In the genomic region with DNA sequence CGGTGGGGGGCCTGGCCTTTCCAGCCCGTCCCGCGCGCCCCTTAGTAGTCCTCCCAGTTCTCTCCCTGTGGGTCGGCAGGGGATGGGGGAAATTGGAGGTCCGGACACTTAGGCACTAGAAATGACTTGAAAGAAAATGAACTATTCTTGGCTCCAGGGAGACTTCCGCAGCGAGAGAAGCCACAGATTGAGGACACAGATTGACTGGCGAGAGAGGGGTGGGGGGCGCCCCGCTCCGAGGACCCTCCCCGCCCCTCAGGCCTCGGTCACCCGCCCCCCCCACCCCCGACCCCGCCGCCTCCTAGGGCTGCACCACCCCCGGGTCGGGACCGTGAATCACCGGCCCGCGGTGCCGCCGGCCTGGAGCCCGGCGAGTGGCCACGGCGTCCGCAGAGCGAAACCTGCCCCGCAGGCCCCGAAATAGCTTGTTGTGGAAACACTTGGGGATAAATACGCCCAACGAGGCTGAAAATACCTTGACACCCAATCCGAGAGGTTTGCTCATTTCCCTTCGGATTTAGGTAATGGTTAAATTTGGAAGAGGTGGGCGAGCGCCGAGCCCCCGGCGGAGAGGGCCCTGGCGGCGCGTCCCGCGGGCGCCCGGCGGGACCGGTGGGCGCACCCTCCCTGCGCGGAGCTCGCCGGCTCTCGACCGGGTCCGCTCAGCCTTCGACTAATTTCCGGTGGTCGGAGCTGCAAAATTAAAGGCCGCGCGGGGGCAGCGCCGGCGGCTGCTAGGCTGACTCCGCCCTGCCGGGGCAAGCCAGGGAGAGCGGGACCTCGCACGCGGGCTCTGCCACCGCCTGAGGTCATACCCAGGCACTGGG, we compare ENCODE assay signal across 1 cellular context.
TF ChIP-seq lines count a peak whose summit lies in the region.

A gene (minus strand): TSS at position 675 of the 827 bp plus-strand sequence. CDS start 3,438 bp downstream, outside the sequence.

TF ChIP-seq in HepG2, 621 proteins besides CTCF, POLR2A, EP300 and RAD21 (continued from another document and continues in another):
- TF ChIP-seq, protein P1, sequence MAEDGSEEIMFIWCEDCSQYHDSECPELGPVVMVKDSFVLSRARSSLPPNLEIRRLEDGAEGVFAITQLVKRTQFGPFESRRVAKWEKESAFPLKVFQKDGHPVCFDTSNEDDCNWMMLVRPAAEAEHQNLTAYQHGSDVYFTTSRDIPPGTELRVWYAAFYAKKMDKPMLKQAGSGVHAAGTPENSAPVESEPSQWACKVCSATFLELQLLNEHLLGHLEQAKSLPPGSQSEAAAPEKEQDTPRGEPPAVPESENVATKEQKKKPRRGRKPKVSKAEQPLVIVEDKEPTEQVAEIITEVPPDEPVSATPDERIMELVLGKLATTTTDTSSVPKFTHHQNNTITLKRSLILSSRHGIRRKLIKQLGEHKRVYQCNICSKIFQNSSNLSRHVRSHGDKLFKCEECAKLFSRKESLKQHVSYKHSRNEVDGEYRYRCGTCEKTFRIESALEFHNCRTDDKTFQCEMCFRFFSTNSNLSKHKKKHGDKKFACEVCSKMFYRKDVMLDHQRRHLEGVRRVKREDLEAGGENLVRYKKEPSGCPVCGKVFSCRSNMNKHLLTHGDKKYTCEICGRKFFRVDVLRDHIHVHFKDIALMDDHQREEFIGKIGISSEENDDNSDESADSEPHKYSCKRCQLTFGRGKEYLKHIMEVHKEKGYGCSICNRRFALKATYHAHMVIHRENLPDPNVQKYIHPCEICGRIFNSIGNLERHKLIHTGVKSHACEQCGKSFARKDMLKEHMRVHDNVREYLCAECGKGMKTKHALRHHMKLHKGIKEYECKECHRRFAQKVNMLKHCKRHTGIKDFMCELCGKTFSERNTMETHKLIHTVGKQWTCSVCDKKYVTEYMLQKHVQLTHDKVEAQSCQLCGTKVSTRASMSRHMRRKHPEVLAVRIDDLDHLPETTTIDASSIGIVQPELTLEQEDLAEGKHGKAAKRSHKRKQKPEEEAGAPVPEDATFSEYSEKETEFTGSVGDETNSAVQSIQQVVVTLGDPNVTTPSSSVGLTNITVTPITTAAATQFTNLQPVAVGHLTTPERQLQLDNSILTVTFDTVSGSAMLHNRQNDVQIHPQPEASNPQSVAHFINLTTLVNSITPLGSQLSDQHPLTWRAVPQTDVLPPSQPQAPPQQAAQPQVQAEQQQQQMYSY (CRISPR knock-in tag; IDR thresholded peaks at IDR 0.05), result 0 out of 2 replicates have a peak, but pooled peaks have one; percentile 42
- no peak for TF ChIP-seq SP1 (IDR thresholded peaks at IDR 0.05)
- TF ChIP-seq SP1 (CRISPR knock-in tag; IDR thresholded peaks at IDR 0.05), result peak; percentile 37; the same call in 1 of the 2 replicates
- no peak for TF ChIP-seq ZNF562 (CRISPR knock-in tag; IDR thresholded peaks at IDR 0.05; ENCODE audit: borderline replicate concordance)
- 0 out of 2 replicates have a peak, but pooled peaks have one; percentile 22 for TF ChIP-seq ZNF160 (CRISPR knock-in tag; IDR thresholded peaks at IDR 0.05)
- TF ChIP-seq, protein P2, sequence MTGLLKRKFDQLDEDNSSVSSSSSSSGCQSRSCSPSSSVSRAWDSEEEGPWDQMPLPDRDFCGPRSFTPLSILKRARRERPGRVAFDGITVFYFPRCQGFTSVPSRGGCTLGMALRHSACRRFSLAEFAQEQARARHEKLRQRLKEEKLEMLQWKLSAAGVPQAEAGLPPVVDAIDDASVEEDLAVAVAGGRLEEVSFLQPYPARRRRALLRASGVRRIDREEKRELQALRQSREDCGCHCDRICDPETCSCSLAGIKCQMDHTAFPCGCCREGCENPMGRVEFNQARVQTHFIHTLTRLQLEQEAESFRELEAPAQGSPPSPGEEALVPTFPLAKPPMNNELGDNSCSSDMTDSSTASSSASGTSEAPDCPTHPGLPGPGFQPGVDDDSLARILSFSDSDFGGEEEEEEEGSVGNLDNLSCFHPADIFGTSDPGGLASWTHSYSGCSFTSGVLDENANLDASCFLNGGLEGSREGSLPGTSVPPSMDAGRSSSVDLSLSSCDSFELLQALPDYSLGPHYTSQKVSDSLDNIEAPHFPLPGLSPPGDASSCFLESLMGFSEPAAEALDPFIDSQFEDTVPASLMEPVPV (CRISPR knock-in tag; IDR thresholded peaks at IDR 0.05), result peak; percentile 78
- no peak for TF ChIP-seq ZKSCAN5 (CRISPR knock-in tag; IDR thresholded peaks at IDR 0.05)
- TF ChIP-seq HNRNPUL1 (IDR thresholded peaks at IDR 0.05; ENCODE audit: low read depth, low read length), result no peak
- TF ChIP-seq, protein P3, sequence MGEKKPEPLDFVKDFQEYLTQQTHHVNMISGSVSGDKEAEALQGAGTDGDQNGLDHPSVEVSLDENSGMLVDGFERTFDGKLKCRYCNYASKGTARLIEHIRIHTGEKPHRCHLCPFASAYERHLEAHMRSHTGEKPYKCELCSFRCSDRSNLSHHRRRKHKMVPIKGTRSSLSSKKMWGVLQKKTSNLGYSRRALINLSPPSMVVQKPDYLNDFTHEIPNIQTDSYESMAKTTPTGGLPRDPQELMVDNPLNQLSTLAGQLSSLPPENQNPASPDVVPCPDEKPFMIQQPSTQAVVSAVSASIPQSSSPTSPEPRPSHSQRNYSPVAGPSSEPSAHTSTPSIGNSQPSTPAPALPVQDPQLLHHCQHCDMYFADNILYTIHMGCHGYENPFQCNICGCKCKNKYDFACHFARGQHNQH (CRISPR knock-in tag; IDR thresholded peaks at IDR 0.05), result peak; percentile 72; the same call in 1 of the 2 replicates
- TF ChIP-seq, protein P4, sequence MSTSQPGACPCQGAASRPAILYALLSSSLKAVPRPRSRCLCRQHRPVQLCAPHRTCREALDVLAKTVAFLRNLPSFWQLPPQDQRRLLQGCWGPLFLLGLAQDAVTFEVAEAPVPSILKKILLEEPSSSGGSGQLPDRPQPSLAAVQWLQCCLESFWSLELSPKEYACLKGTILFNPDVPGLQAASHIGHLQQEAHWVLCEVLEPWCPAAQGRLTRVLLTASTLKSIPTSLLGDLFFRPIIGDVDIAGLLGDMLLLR (CRISPR knock-in tag; IDR thresholded peaks at IDR 0.05), result 0 out of 2 replicates have a peak, but pooled peaks have one; percentile 26
- peak; percentile 37; the same call in 1 of the 2 replicates for TF ChIP-seq ZSCAN9 (CRISPR knock-in tag; IDR thresholded peaks at IDR 0.05; ENCODE audit: borderline replicate concordance)
- no peak for TF ChIP-seq ZNF549 (CRISPR knock-in tag; IDR thresholded peaks at IDR 0.05)
- TF ChIP-seq TOPORS (CRISPR knock-in tag; IDR thresholded peaks at IDR 0.05), result no peak
- TF ChIP-seq JUN (CRISPR knock-in tag; IDR thresholded peaks at IDR 0.05), result no peak
- TF ChIP-seq ZNF333 (CRISPR knock-in tag; IDR thresholded peaks at IDR 0.05; ENCODE audit: borderline replicate concordance), result 0 out of 2 replicates have a peak, but pooled peaks have one; percentile 37
- TF ChIP-seq HDAC1 (CRISPR knock-in tag; IDR thresholded peaks at IDR 0.05), result peak; percentile 4; the same call in 1 of the 2 replicates
- peak; percentile 58; the same call in 1 of the 2 replicates for TF ChIP-seq ZNF264 (CRISPR knock-in tag; IDR thresholded peaks at IDR 0.05)
- 0 out of 2 replicates have a peak, but pooled peaks have one; percentile 64 for TF ChIP-seq ZNF713 (CRISPR knock-in tag; IDR thresholded peaks at IDR 0.05)
- peak; percentile 43; the same call in 1 of the 2 replicates for TF ChIP-seq RARA (CRISPR knock-in tag; IDR thresholded peaks at IDR 0.05)
- TF ChIP-seq MXD4 (CRISPR knock-in tag; IDR thresholded peaks at IDR 0.05), result peak; percentile 66; the same call in 1 of the 2 replicates
- TF ChIP-seq ZFP37 (CRISPR knock-in tag; IDR thresholded peaks at IDR 0.05; ENCODE audit: borderline replicate concordance), result 0 out of 2 replicates have a peak, but pooled peaks have one; percentile 37
- TF ChIP-seq, protein P5, sequence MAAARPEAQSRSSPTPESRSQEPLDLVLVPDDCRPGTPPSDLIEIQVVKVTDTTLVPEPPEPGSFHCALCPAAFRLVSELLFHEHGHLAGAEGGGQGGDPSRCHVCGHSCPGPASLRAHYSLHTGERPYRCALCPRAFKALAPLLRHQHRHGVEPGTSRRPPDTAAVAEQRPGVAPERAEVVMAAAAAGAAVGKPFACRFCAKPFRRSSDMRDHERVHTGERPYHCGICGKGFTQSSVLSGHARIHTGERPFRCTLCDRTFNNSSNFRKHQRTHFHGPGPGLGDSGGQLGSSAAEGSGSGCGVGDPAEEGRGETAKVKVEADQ (CRISPR knock-in tag; IDR thresholded peaks at IDR 0.05; ENCODE audit: borderline replicate concordance), result peak; percentile 70; the same call in 1 of the 2 replicates
- 0 out of 2 replicates have a peak, but pooled peaks have one; percentile 38 for TF ChIP-seq KDM3A (CRISPR knock-in tag; IDR thresholded peaks at IDR 0.05; ENCODE audit: low read depth)
- TF ChIP-seq ELF1 (CRISPR knock-in tag; IDR thresholded peaks at IDR 0.05), result 0 out of 2 replicates have a peak, but pooled peaks have one; percentile 27
- TF ChIP-seq, protein P6, sequence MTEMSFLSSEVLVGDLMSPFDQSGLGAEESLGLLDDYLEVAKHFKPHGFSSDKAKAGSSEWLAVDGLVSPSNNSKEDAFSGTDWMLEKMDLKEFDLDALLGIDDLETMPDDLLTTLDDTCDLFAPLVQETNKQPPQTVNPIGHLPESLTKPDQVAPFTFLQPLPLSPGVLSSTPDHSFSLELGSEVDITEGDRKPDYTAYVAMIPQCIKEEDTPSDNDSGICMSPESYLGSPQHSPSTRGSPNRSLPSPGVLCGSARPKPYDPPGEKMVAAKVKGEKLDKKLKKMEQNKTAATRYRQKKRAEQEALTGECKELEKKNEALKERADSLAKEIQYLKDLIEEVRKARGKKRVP (CRISPR knock-in tag; IDR thresholded peaks at IDR 0.05), result 0 out of 4 replicates have a peak, but pooled peaks of 1 of the 2 experiments have one; percentile 25
- TF ChIP-seq, protein P7, sequence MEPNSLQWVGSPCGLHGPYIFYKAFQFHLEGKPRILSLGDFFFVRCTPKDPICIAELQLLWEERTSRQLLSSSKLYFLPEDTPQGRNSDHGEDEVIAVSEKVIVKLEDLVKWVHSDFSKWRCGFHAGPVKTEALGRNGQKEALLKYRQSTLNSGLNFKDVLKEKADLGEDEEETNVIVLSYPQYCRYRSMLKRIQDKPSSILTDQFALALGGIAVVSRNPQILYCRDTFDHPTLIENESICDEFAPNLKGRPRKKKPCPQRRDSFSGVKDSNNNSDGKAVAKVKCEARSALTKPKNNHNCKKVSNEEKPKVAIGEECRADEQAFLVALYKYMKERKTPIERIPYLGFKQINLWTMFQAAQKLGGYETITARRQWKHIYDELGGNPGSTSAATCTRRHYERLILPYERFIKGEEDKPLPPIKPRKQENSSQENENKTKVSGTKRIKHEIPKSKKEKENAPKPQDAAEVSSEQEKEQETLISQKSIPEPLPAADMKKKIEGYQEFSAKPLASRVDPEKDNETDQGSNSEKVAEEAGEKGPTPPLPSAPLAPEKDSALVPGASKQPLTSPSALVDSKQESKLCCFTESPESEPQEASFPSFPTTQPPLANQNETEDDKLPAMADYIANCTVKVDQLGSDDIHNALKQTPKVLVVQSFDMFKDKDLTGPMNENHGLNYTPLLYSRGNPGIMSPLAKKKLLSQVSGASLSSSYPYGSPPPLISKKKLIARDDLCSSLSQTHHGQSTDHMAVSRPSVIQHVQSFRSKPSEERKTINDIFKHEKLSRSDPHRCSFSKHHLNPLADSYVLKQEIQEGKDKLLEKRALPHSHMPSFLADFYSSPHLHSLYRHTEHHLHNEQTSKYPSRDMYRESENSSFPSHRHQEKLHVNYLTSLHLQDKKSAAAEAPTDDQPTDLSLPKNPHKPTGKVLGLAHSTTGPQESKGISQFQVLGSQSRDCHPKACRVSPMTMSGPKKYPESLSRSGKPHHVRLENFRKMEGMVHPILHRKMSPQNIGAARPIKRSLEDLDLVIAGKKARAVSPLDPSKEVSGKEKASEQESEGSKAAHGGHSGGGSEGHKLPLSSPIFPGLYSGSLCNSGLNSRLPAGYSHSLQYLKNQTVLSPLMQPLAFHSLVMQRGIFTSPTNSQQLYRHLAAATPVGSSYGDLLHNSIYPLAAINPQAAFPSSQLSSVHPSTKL (CRISPR knock-in tag; IDR thresholded peaks at IDR 0.05), result peak; percentile 59
- TF ChIP-seq ZNF644 (CRISPR knock-in tag; IDR thresholded peaks at IDR 0.05; ENCODE audit: low read depth), result 0 out of 2 replicates have a peak, but pooled peaks have one; percentile 8
- peak; percentile 34; the same call in 1 of the 2 replicates for TF ChIP-seq WIZ (CRISPR knock-in tag; IDR thresholded peaks at IDR 0.05)
- TF ChIP-seq, protein P8, sequence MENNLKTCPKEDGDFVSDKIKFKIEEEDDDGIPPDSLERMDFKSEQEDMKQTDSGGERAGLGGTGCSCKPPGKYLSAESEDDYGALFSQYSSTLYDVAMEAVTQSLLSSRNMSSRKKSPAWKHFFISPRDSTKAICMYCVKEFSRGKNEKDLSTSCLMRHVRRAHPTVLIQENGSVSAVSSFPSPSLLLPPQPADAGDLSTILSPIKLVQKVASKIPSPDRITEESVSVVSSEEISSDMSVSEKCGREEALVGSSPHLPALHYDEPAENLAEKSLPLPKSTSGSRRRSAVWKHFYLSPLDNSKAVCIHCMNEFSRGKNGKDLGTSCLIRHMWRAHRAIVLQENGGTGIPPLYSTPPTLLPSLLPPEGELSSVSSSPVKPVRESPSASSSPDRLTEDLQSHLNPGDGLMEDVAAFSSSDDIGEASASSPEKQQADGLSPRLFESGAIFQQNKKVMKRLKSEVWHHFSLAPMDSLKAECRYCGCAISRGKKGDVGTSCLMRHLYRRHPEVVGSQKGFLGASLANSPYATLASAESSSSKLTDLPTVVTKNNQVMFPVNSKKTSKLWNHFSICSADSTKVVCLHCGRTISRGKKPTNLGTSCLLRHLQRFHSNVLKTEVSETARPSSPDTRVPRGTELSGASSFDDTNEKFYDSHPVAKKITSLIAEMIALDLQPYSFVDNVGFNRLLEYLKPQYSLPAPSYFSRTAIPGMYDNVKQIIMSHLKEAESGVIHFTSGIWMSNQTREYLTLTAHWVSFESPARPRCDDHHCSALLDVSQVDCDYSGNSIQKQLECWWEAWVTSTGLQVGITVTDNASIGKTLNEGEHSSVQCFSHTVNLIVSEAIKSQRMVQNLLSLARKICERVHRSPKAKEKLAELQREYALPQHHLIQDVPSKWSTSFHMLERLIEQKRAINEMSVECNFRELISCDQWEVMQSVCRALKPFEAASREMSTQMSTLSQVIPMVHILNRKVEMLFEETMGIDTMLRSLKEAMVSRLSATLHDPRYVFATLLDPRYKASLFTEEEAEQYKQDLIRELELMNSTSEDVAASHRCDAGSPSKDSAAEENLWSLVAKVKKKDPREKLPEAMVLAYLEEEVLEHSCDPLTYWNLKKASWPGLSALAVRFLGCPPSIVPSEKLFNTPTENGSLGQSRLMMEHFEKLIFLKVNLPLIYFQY (CRISPR knock-in tag; IDR thresholded peaks at IDR 0.05; ENCODE audit: borderline replicate concordance), result no peak
- TF ChIP-seq, protein P9, sequence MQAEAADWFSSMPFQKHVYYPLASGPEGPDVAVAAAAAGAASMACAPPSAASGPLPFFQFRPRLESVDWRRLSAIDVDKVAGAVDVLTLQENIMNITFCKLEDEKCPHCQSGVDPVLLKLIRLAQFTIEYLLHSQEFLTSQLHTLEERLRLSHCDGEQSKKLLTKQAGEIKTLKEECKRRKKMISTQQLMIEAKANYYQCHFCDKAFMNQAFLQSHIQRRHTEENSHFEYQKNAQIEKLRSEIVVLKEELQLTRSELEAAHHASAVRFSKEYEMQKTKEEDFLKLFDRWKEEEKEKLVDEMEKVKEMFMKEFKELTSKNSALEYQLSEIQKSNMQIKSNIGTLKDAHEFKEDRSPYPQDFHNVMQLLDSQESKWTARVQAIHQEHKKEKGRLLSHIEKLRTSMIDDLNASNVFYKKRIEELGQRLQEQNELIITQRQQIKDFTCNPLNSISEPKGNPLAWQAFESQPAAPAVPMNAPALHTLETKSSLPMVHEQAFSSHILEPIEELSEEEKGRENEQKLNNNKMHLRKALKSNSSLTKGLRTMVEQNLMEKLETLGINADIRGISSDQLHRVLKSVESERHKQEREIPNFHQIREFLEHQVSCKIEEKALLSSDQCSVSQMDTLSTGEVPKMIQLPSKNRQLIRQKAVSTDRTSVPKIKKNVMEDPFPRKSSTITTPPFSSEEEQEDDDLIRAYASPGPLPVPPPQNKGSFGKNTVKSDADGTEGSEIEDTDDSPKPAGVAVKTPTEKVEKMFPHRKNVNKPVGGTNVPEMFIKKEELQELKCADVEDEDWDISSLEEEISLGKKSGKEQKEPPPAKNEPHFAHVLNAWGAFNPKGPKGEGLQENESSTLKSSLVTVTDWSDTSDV (CRISPR knock-in tag; IDR thresholded peaks at IDR 0.05), result no peak
- TF ChIP-seq YEATS4 (CRISPR knock-in tag; IDR thresholded peaks at IDR 0.05; ENCODE audit: borderline replicate concordance), result peak; percentile 50; the same call in 1 of the 2 replicates
- TF ChIP-seq BRD4 (CRISPR knock-in tag; IDR thresholded peaks at IDR 0.05), result peak; percentile 12; the same call in 1 of the 2 replicates
